ENCODE assay signal across 2 cellular contexts in genomic region chr2:17558878-17559277, GRCh38.
A peak's percentile ranks its signal among the peaks of the same experiment; 100 is the strongest.
TF ChIP-seq lines count a peak whose summit lies in the region.

No MANE protein-coding gene starts in this region.

TF ChIP-seq in HepG2, 621 proteins besides CTCF, POLR2A, EP300 and RAD21:
- TF ChIP-seq PLSCR1 (CRISPR knock-in tag; IDR thresholded peaks at IDR 0.05; ENCODE audit: borderline replicate concordance) (no peak), RBM22 (optimal IDR thresholded peaks at IDR 0.05; ENCODE audit: low read length) (peak; percentile 45), AKNA (CRISPR knock-in tag; IDR thresholded peaks at IDR 0.05; ENCODE audit: borderline replicate concordance) (no peak)

TF ChIP-seq in WTC11, 78 proteins besides CTCF, POLR2A, EP300 and RAD21:
- TF ChIP-seq ZNF423 (CRISPR knock-in tag; IDR thresholded peaks at IDR 0.05): no peak
